Comparison of ENCODE assay signal across 22 cellular contexts in the genomic region with DNA sequence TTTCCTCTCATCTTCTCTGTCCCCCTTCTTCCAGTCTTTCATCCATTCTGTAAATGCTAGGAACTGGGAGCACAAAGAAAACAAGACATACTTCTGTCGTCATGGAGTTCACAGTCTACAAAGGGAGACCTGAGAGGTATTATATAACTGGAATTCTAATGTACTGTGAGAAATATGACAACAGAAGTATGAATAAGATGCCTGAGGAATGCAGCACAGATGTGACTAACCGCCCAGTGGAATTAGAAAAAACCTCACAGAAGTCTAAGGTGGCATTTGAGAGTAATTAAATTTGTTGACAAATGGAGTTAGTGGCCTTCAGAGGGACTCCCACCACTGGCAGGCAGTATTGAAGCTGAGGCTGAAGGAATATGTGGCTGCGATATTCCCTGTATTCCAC.
A peak's percentile ranks its signal among the peaks of the same experiment; 100 is the strongest.
DNase-seq lines count a peak whose midpoint lies in the region; ATAC-seq and TF ChIP-seq lines count a peak whose summit lies in the region.
"Had no signal": no experiment of that assay in that cellular context is flagged by ENCODE, and none has a peak within 500 bp of the region (broad histone marks: within the 10 kb centered on the region; RNA-seq: fewer than 3 reads in every experiment).

No MANE protein-coding gene starts in this region.

- dilution Hi-C loops in IMR-90 (cut with HindIII; ENCODE audit: low sequenced_read_pairs, unreplicated experiment) = no loop called here

- no peaks in the 10 kb centered on the region for H3K27me3 ChIP-seq in IMR-90 (ENCODE audit: control insufficient read depth, insufficient read depth, low read length)
- H3K27me3 ChIP-seq: vagina had no signal

- H3K14ac ChIP-seq in IMR-90 (replicated peaks; ENCODE audit: low read depth, low read length) = no peak overlapping the region

- WGBS in IMR-90 (ENCODE audit: extremely low coverage in 2 of 2, insufficient read length in 1 of 2), 2 experiments = no CpG with 5 or more reads among the region's 3 CpGs

- no peak overlapping the region for H4K91ac ChIP-seq in IMR-90 (ENCODE audit: insufficient read depth, low read depth, low read length)

- TF ChIP-seq RAD21 in IMR-90 (IDR thresholded peaks at IDR 0.05; ENCODE audit: low read length) = no peak

- in situ Hi-C loops in Caki2 (cut with HindIII; ENCODE audit: low pct_unique_long_range_greater_than_20kb, low sequenced_read_pairs) (no loop called here), IMR-90 (cut with MboI; ENCODE audit: low sequenced_read_pairs) (no loop called here), astrocyte of the spinal cord (cut with HindIII; ENCODE audit: low sequenced_read_pairs) (no loop called here)

- peaks cover 3% of the 10 kb centered on the region; the same call in 1 of the 2 replicates for H3K9me1 ChIP-seq in IMR-90 (ENCODE audit: insufficient read depth, low read length)

- DNase-seq in Caki2 (ENCODE audit: low read depth) (peak; percentile 1), IMR-90 (peak; percentile 38), astrocyte of the spinal cord (ENCODE audit: low read depth, low spot score) (peak; percentile 51), myocyte (ENCODE audit: low read depth) (peak; percentile 48), left colon (no peak)
- no peak for DNase-seq in stimulated activated naive CD8-positive, alpha-beta T cell treated with anti-CD3 and anti-CD28 coated beads, Interleukin-15, Interleukin-2, amounts not matched to agents 100 U/mL and 50 U/mL, for 24 hours
- DNase-seq: activated CD4-positive, alpha-beta T cell treated with anti-CD3 and anti-CD28 coated beads, Interleukin-2, amount 50 U/mL, for 4 hours; activated naive CD4-positive, alpha-beta T cell treated with anti-CD3 and anti-CD28 coated beads, Interleukin-2, amount 50 U/mL, for 16 hours; activated T-cell treated with anti-CD3 and anti-CD28 coated beads, Interleukin-2, amount 50 U/mL, for 1 hour; Caco-2; central memory CD4-positive, alpha-beta T cell; effector memory CD8-positive, alpha-beta T cell; foreskin melanocyte; GDM1; lower lobe of right lung; natural killer cell; NCI-H2029; NCI-H526 treated with DMSO at 0.1 percent for 48 hours; psoas muscle had no signal

- no peak overlapping the region for H2BK20ac ChIP-seq in IMR-90 (ENCODE audit: low read depth, low read length)

- no peaks in the 10 kb centered on the region for H4K20me1 ChIP-seq in IMR-90 (ENCODE audit: insufficient read depth, low read length)

- TF ChIP-seq POLR2A in IMR-90 (IDR thresholded peaks at IDR 0.05; ENCODE audit: low read depth, low read length) = no peak

- H3K18ac ChIP-seq in IMR-90 (ENCODE audit: low read depth, low read length) = no peak overlapping the region

- POLR2A ChIA-PET in IMR-90 (lab: Charles Lee; ENCODE audit: unreplicated experiment) = no interaction called here

- H3K4ac ChIP-seq in IMR-90 (ENCODE audit: low read depth, low read length) = no peak overlapping the region

- H4K5ac ChIP-seq in IMR-90 (ENCODE audit: low read depth, low read length) = no peak overlapping the region

- H2AFZ ChIP-seq in IMR-90 (replicated peaks; ENCODE audit: low read length, poor library complexity) = no peak overlapping the region

- CTCF ChIA-PET in IMR-90 (lab: Yijun Ruan, JAX) = interaction anchor here (0.6 kb wide), 1 partner anchor 335 kb away, joined by 3 read pairs; no protein-coding TSS in a partner anchor

- no peak overlapping the region for H3K23ac ChIP-seq in IMR-90 (ENCODE audit: low read depth, low read length)

- no peak overlapping the region for H2BK15ac ChIP-seq in IMR-90 (ENCODE audit: low read depth, low read length)

- H3K4me3 ChIP-seq in IMR-90 (ENCODE audit: insufficient read depth, low read depth, low read length) (no peak overlapping the region), astrocyte of the spinal cord (ENCODE audit: low read depth, low read length) (no peak overlapping the region)
- H3K4me3 ChIP-seq: lower lobe of right lung, psoas muscle, vagina had no signal

- H4K8ac ChIP-seq in IMR-90 (ENCODE audit: low read depth in 2 of 2, low read length in 2 of 2) = no peak overlapping the region

- H2AK9ac ChIP-seq in IMR-90 (replicated peaks; ENCODE audit: low read depth, low read length, poor library complexity) = no peak overlapping the region

- no peaks in the 10 kb centered on the region for H3K9me3 ChIP-seq in IMR-90 (ENCODE audit: control insufficient read depth, insufficient read depth, low read length)
- H3K9me3 ChIP-seq: Caco-2, lower lobe of right lung, psoas muscle, vagina had no signal

- no peak overlapping the region for H2BK120ac ChIP-seq in IMR-90 (ENCODE audit: low read depth, low read length)

- H3K79me1 ChIP-seq in IMR-90 (ENCODE audit: low read depth in 1 of 2, low read length in 2 of 2) = no peaks in the 10 kb centered on the region

- no TSS peak for BruUV-seq in IMR-90 (replicated peaks; lab: Mats Ljungman, UMichigan)

- no peak overlapping the region for H3K56ac ChIP-seq in IMR-90 (ENCODE audit: extremely low read depth, insufficient read depth, low read length)

- TF ChIP-seq CTCF in IMR-90 (conservative IDR thresholded peaks at IDR 0.05; ENCODE audit: low read depth, low read length) (no peak), astrocyte of the spinal cord (IDR thresholded peaks at IDR 0.05; ENCODE audit: low read depth, low read length) (no peak)

- ATAC-seq in IMR-90 (ENCODE audit: low read depth) = peak; percentile 61
- ATAC-seq in left colon = no peak
- no peak for ATAC-seq in stimulated activated naive CD8-positive, alpha-beta T cell treated with anti-CD3 and anti-CD28 coated beads, Interleukin-15, Interleukin-2, amounts not matched to agents 100 U/mL and 50 U/mL, for 24 hours
- no peak for ATAC-seq in HG03097 (IDR thresholded peaks at IDR 0.05; ENCODE audit: low FRiP score, unreplicated experiment)
- no peak for ATAC-seq in GM18520 (IDR thresholded peaks at IDR 0.05; ENCODE audit: unreplicated experiment)
- ATAC-seq: effector memory CD8-positive, alpha-beta T cell; lower lobe of right lung; natural killer cell; psoas muscle had no signal

- no peak overlapping the region for H3K4me2 ChIP-seq in IMR-90 (ENCODE audit: low read depth, low read length)

- H3K9ac ChIP-seq in IMR-90 (ENCODE audit: low read depth, low read length) = no peak overlapping the region

- intact Hi-C loops in IMR-90 (cut with micrococcal nuclease) (no loop called here), left colon (cut with DNase I, micrococcal nuclease) (no loop called here)

- peaks cover 2% of the 10 kb centered on the region; the same call in 1 of the 2 replicates for H3K4me1 ChIP-seq in IMR-90 (ENCODE audit: control insufficient read depth, insufficient read depth, low read length)
- H3K4me1 ChIP-seq: Caco-2, lower lobe of right lung, psoas muscle, vagina had no signal

- H3K36me3 ChIP-seq in IMR-90 (ENCODE audit: control insufficient read depth, insufficient read depth, low read length) = no peaks in the 10 kb centered on the region
- H3K36me3 ChIP-seq: lower lobe of right lung, vagina had no signal

- H3K27ac ChIP-seq in IMR-90 (ENCODE audit: insufficient read depth, low read length) = no peak overlapping the region
- H3K27ac ChIP-seq: lower lobe of right lung, psoas muscle, vagina had no signal

- H2AK5ac ChIP-seq in IMR-90 (ENCODE audit: low read depth, low read length) = no peak overlapping the region

- H2BK5ac ChIP-seq in IMR-90 (ENCODE audit: low read depth, low read length, poor library complexity, severe bottlenecking) = no peak overlapping the region

TF ChIP-seq in IMR-90, 13 proteins besides CTCF, POLR2A, EP300 and RAD21:
- TF ChIP-seq NFE2L2 (IDR thresholded peaks at IDR 0.05; ENCODE audit: low read depth, low read length) = no peak
- no peak for TF ChIP-seq BHLHE40 (IDR thresholded peaks at IDR 0.05; ENCODE audit: low read depth, low read length)
- no peak for TF ChIP-seq MAFK (IDR thresholded peaks at IDR 0.05; ENCODE audit: low read depth, low read length)
- no peak for TF ChIP-seq CHD1 (IDR thresholded peaks at IDR 0.05; ENCODE audit: low read depth, low read length)
- no peak for TF ChIP-seq RFX5 (IDR thresholded peaks at IDR 0.05; ENCODE audit: low read depth, low read length)
- no peak for TF ChIP-seq FOS (IDR thresholded peaks at IDR 0.05; ENCODE audit: low read depth, low read length)

Comparison
In these comparisons a context has a peak if more than half of its experiments do, and no peak if none do; other contexts are left out.
1. DNase-seq: peak in Caki2 (single experiment), IMR-90 (single experiment), astrocyte of the spinal cord (single experiment) and myocyte (single experiment); none in left colon (0 of 2) and stimulated activated naive CD8-positive, alpha-beta T cell treated with anti-CD3 and anti-CD28 coated beads, Interleukin-15, Interleukin-2, amounts not matched to agents 100 U/mL and 50 U/mL, for 24 hours (single experiment).